Comparison of ENCODE assay signal across 11 cellular contexts in genomic region chr1:186078245-186078644, GRCh38.
DNase-seq lines count a peak whose midpoint lies in the region; ATAC-seq and TF ChIP-seq lines count a peak whose summit lies in the region.
"Had no signal": no experiment of that assay in that cellular context is flagged by ENCODE, and none has a peak within 500 bp of the region (broad histone marks: within the 10 kb centered on the region; RNA-seq: fewer than 3 reads in every experiment).

No MANE protein-coding gene starts in this region.

- 100% methylated on average over 1 of the region's 2 CpGs for WGBS in mammary epithelial cell (ENCODE audit: low coverage, missing lambda C conversion rate)

- no peak overlapping the region for H2AFZ ChIP-seq in mammary epithelial cell (ENCODE audit: low read depth, low read length)

- no peak overlapping the region for H3K4me2 ChIP-seq in mammary epithelial cell (ENCODE audit: insufficient read depth, low read depth, low read length)

- no peaks in the 10 kb centered on the region for H3K27me3 ChIP-seq in mammary epithelial cell (ENCODE audit: insufficient read depth, low read length)

- no TSS peak for BruUV-seq in mammary epithelial cell (replicated peaks; lab: Mats Ljungman, UMichigan)

- H3K4me1 ChIP-seq in mammary epithelial cell (ENCODE audit: insufficient read depth, low read length): no peaks in the 10 kb centered on the region

- no peaks in the 10 kb centered on the region for H3K36me3 ChIP-seq in mammary epithelial cell (ENCODE audit: insufficient read depth, low read length)

- intact Hi-C loops in mammary epithelial cell (cut with micrococcal nuclease): no loop called here

- H3K27ac ChIP-seq in mammary epithelial cell (ENCODE audit: insufficient read depth, low read depth, low read length): no peak overlapping the region

- CTCF ChIA-PET in mammary epithelial cell (lab: Charles Lee; ENCODE audit: low non-redundant PET): no interaction called here

- no peak overlapping the region for H3K9ac ChIP-seq in mammary epithelial cell (ENCODE audit: insufficient read depth, low read length)

- in situ Hi-C loops in mammary epithelial cell (cut with MboI; ENCODE audit: low sequenced_read_pairs in 2 of 2): no loop called here

- H3K9me3 ChIP-seq in mammary epithelial cell (replicated peaks; ENCODE audit: insufficient read depth, low read length): no peaks in the 10 kb centered on the region

- H3K4me3 ChIP-seq in mammary epithelial cell (replicated peaks in 1 of 3; ENCODE audit: insufficient read depth in 1 of 3, low read depth in 2 of 3, low read length in 3 of 3): no peak overlapping the region

- peak; percentile 98 for ATAC-seq in GM18873 (IDR thresholded peaks at IDR 0.05; ENCODE audit: low FRiP score, unreplicated experiment)
- ATAC-seq in GM21576 (IDR thresholded peaks at IDR 0.05; ENCODE audit: unreplicated experiment): peak; percentile 93
- ATAC-seq in HG03139 (IDR thresholded peaks at IDR 0.05; ENCODE audit: unreplicated experiment): peak; percentile 91

- no peaks in the 10 kb centered on the region for H4K20me1 ChIP-seq in mammary epithelial cell (ENCODE audit: insufficient read depth, low read length)

- no peak for TF ChIP-seq CTCF in mammary epithelial cell (conservative IDR thresholded peaks at IDR 0.05 in 1 of 2, IDR thresholded peaks at IDR 0.05 in 1 of 2; ENCODE audit: extremely low read depth in 1 of 2, insufficient read depth in 1 of 2, low read depth in 1 of 2, low read length in 2 of 2)

- DNase-seq in fibroblast of gingiva (ENCODE audit: low read depth) (peak; percentile 16), DMS 273 (lab: John Stamatoyannopoulos, UW; ENCODE audit: unreplicated experiment) (no peak), Kasumi-1 (lab: John Stamatoyannopoulos, UW) (no peak), NCI-H146 (lab: John Stamatoyannopoulos, UW) (no peak), mammary epithelial cell (no peak)
- DNase-seq: DMS79 treated with DMSO at 0.1 percent for 48 hours, NCI-H2227 treated with DMSO at 0.1 percent for 48 hours, T-helper 1 cell had no signal

- dilution Hi-C loops in mammary epithelial cell (cut with HindIII; ENCODE audit: low sequenced_read_pairs): no loop called here

- no peaks in the 10 kb centered on the region for H3K79me2 ChIP-seq in mammary epithelial cell (ENCODE audit: insufficient read depth, low read length)
